Comparison of ENCODE assay signal across 8 cellular contexts in genomic region chr5:123549256-123549904, GRCh38. TPM values are rescaled to one million over a fixed set of nuclear protein-coding genes. Genes with fewer than 3 reads are reported as not detected.
DNase-seq lines count a peak whose midpoint lies in the region; ATAC-seq and TF ChIP-seq lines count a peak whose summit lies in the region.

No MANE protein-coding gene starts in this region.

- H3K27me3 ChIP-seq in tibial artery, result no peaks in the 10 kb centered on the region

- H3K27ac ChIP-seq in tibial artery (no peak overlapping the region), substantia nigra (ENCODE audit: low read depth, low read length, poor library complexity, severe bottlenecking) (no peak overlapping the region)

- in situ Hi-C loops in GM13977 (cut with MboI; ENCODE audit: low pct_unique_long_range_greater_than_20kb, low sequenced_read_pairs, unreplicated experiment), result no loop called here

- H3K4me1 ChIP-seq in tibial artery, result peaks cover 0 to 8% (median 2%) of the 10 kb centered on the region in 4 donors

- H3K4me1 Mint-ChIP-seq in central memory CD8-positive, alpha-beta T cell, result peaks cover 29% of the 10 kb centered on the region

- no peaks in the 10 kb centered on the region for H3K9me3 ChIP-seq in tibial artery

- TF ChIP-seq CTCF in GM13977 (IDR thresholded peaks at IDR 0.05; ENCODE audit: extremely low read depth, insufficient read depth, missing control alignments) (no peak), tibial artery (IDR thresholded peaks at IDR 0.05) (no peak)

- DNase-seq in GM13977 (ENCODE audit: low spot score) (peak; percentile 16), RPMI8226 (peak; percentile 28), tibial artery (no peak), NCI-H1092 (lab: John Stamatoyannopoulos, UW) (no peak), mesenteric fat pad (ENCODE audit: low spot score) (no peak), substantia nigra (lab: John Stamatoyannopoulos, UW) (no peak)
- DNase-seq in central memory CD8-positive, alpha-beta T cell (ENCODE audit: low spot score in 2 of 2), result peak; percentile 33 to 76

- no peak overlapping the region for H3K4me3 ChIP-seq in tibial artery

- peak overlapping the region; percentile 84 for H3K27ac Mint-ChIP-seq in central memory CD8-positive, alpha-beta T cell (ENCODE audit: low read depth)

- no peaks in the 10 kb centered on the region for H3K9me3 Mint-ChIP-seq in central memory CD8-positive, alpha-beta T cell

- peaks cover 6% of the 10 kb centered on the region for H3K36me3 Mint-ChIP-seq in central memory CD8-positive, alpha-beta T cell (ENCODE audit: insufficient read depth)

- peak overlapping the region; percentile 7 for H3K4me3 Mint-ChIP-seq in central memory CD8-positive, alpha-beta T cell

- intact Hi-C loops in tibial artery (cut with DNase I; ENCODE audit: low total_unique reads), result no loop called here

- no peaks in the 10 kb centered on the region for H3K27me3 Mint-ChIP-seq in central memory CD8-positive, alpha-beta T cell

- peak; percentile 99 for ATAC-seq in HG02571 (IDR thresholded peaks at IDR 0.05; ENCODE audit: unreplicated experiment)
- ATAC-seq in central memory CD8-positive, alpha-beta T cell (replicated peaks; ENCODE audit: extremely low read depth, poor library complexity, severe bottlenecking), result peak; percentile 99

- no peaks in the 10 kb centered on the region for H3K36me3 ChIP-seq in tibial artery

RNA-seq across cellular contexts. Expression of gene CSNK1G3, which starts 37.4 kb away (rescaled TPM):
- 39.8 TPM for total RNA-seq in mesenteric fat pad

Comparison
In these comparisons a context has a peak if more than half of its experiments do, and no peak if none do; other contexts are left out.
1. DNase-seq: peak in GM13977 (single experiment), RPMI8226 (single experiment) and central memory CD8-positive, alpha-beta T cell (2 of 2); none in tibial artery (0 of 2), NCI-H1092 (single experiment), mesenteric fat pad (single experiment) and substantia nigra (0 of 49).